In genomic region chr6:26552640-26553189, GRCh38 we compare ENCODE assay signal across 11 cellular contexts. TPM values are rescaled to one million over a fixed set of nuclear protein-coding genes. Genes with fewer than 3 reads are reported as not detected.
DNase-seq lines count a peak whose midpoint lies in the region; ATAC-seq and TF ChIP-seq lines count a peak whose summit lies in the region.
"Had no signal": no experiment of that assay in that cellular context is flagged by ENCODE, and none has a peak within 500 bp of the region (broad histone marks: within the 10 kb centered on the region; RNA-seq: fewer than 3 reads in every experiment).

No MANE protein-coding gene starts in this region.

- no peak for ATAC-seq in activated CD8-positive, alpha-beta memory T cell treated with anti-CD3 and anti-CD28 coated beads, Interleukin-2, amount 10 ng/mL, durations not matched to agents 7 days and 5 days
- ATAC-seq in left lung (no peak), GM19395 (IDR thresholded peaks at IDR 0.05; ENCODE audit: unreplicated experiment) (no peak)
- ATAC-seq in activated CD8-positive, alpha-beta T cell treated with anti-CD3 and anti-CD28 coated beads for 36 hours = no peak

- no peak overlapping the region for H3K4me3 Mint-ChIP-seq in activated CD8-positive, alpha-beta memory T cell treated with anti-CD3 and anti-CD28 coated beads, Interleukin-2, amount 10 ng/mL, durations not matched to agents 7 days and 5 days
- no peak overlapping the region for H3K4me3 Mint-ChIP-seq in activated CD8-positive, alpha-beta T cell treated with anti-CD3 and anti-CD28 coated beads for 36 hours
- H3K4me3 Mint-ChIP-seq: IgD-negative memory B cell had no signal

- H3K36me3 ChIP-seq in adipocyte (ENCODE audit: control insufficient read depth, insufficient read depth, low read length, severe bottlenecking) (no peaks in the 10 kb centered on the region), left lung (no peaks in the 10 kb centered on the region), urinary bladder (ENCODE audit: insufficient read depth) (no peaks in the 10 kb centered on the region)

- H3K36me3 Mint-ChIP-seq in activated CD8-positive, alpha-beta memory T cell treated with anti-CD3 and anti-CD28 coated beads, Interleukin-2, amount 10 ng/mL, durations not matched to agents 7 days and 5 days = no peaks in the 10 kb centered on the region
- H3K36me3 Mint-ChIP-seq in activated CD8-positive, alpha-beta T cell treated with anti-CD3 and anti-CD28 coated beads for 36 hours (ENCODE audit: low read depth) = no peaks in the 10 kb centered on the region
- H3K36me3 Mint-ChIP-seq: IgD-negative memory B cell had no signal

- H3K4me3 ChIP-seq in adipocyte (ENCODE audit: low read length) (peak overlapping the region; percentile 83), left lung (peak overlapping the region; percentile 41 to 48), urinary bladder (ENCODE audit: low read depth, low read length) (peak overlapping the region; percentile 31)

- H3K9ac ChIP-seq in adipocyte (ENCODE audit: low read length) = peak overlapping the region; percentile 77

- peak; percentile 30 for DNase-seq in activated CD8-positive, alpha-beta memory T cell treated with anti-CD3 and anti-CD28 coated beads, Interleukin-2, amount 10 ng/mL, durations not matched to agents 7 days and 5 days
- no peak for DNase-seq in activated CD8-positive, alpha-beta memory T cell treated with anti-CD3 and anti-CD28 coated beads, Interleukin-2, amount 50 U/mL, for 4 hours
- DNase-seq in adipocyte (ENCODE audit: low read depth) (peak; percentile 28), left lung (no peak), NCI-H1694 treated with DMSO at 0.1 percent for 48 hours (lab: John Stamatoyannopoulos, UW) (no peak)
- DNase-seq in activated CD8-positive, alpha-beta T cell treated with anti-CD3 and anti-CD28 coated beads for 36 hours = no peak

- intact Hi-C loops in left lung (cut with DNase I) = no loop called here
- intact Hi-C loops in activated CD8-positive, alpha-beta T cell treated with anti-CD3 and anti-CD28 coated beads for 36 hours (cut with micrococcal nuclease) = loop anchor here (2.0 to 5.0 kb wide), 3 partner anchors 16 to 240 kb away; no protein-coding TSS in a partner anchor

- H3K27ac ChIP-seq in left lung (no peak overlapping the region), urinary bladder (ENCODE audit: low read depth) (no peak overlapping the region)

- CTCF ChIA-PET in activated CD8-positive, alpha-beta memory T cell treated with anti-CD3 and anti-CD28 coated beads, Interleukin-2, amount 10 ng/mL, durations not matched to agents 7 days and 5 days (lab: Charles Lee) = interaction anchor here (1.0 to 8.6 kb wide), 7 partner anchors 14 to 282 kb away, joined by 3 to 60 read pairs (median 5); partner anchors contain the start of gene HMGN4
- CTCF ChIA-PET in activated CD8-positive, alpha-beta T cell treated with anti-CD3 and anti-CD28 coated beads for 36 hours (lab: Charles Lee) = interaction anchor here (2.1 to 5.5 kb wide), 4 partner anchors 11 to 43 kb away, joined by 7 to 22 read pairs (median 13); partner anchors contain the start of genes ABT1 and HMGN4

- TF ChIP-seq CTCF in left lung (IDR thresholded peaks at IDR 0.05) = no peak
- no peak for TF ChIP-seq CTCF in activated CD8-positive, alpha-beta T cell treated with anti-CD3 and anti-CD28 coated beads for 36 hours (IDR thresholded peaks at IDR 0.05)

- no peaks in the 10 kb centered on the region for H3K27me3 Mint-ChIP-seq in activated CD8-positive, alpha-beta memory T cell treated with anti-CD3 and anti-CD28 coated beads, Interleukin-2, amount 10 ng/mL, durations not matched to agents 7 days and 5 days
- no peaks in the 10 kb centered on the region for H3K27me3 Mint-ChIP-seq in activated CD8-positive, alpha-beta T cell treated with anti-CD3 and anti-CD28 coated beads for 36 hours
- H3K27me3 Mint-ChIP-seq: IgD-negative memory B cell had no signal

- H3K27me3 ChIP-seq in adipocyte (replicated peaks; ENCODE audit: control insufficient read depth, insufficient read depth, low read length) (no peaks in the 10 kb centered on the region), left lung (no peaks in the 10 kb centered on the region)

- peaks cover 30% of the 10 kb centered on the region for H3K4me1 Mint-ChIP-seq in activated CD8-positive, alpha-beta memory T cell treated with anti-CD3 and anti-CD28 coated beads, Interleukin-2, amount 10 ng/mL, durations not matched to agents 7 days and 5 days
- peaks cover 20% of the 10 kb centered on the region for H3K4me1 Mint-ChIP-seq in activated CD8-positive, alpha-beta T cell treated with anti-CD3 and anti-CD28 coated beads for 36 hours (ENCODE audit: low read depth)

- no peaks in the 10 kb centered on the region for H3K9me3 ChIP-seq in adipocyte (ENCODE audit: control insufficient read depth, low read length)
- H3K9me3 ChIP-seq in left lung = no peaks in the 10 kb centered on the region

- WGBS in urinary bladder = 50% methylated on average over 11 of the region's 11 CpGs

- H3K4me1 ChIP-seq in adipocyte (ENCODE audit: control insufficient read depth, insufficient read depth, low read length) (peaks cover 16% of the 10 kb centered on the region), left lung (peaks cover 0 to 34% of the 10 kb centered on the region in 2 donors), urinary bladder (ENCODE audit: insufficient read depth) (no peaks in the 10 kb centered on the region)

- H3K9me3 Mint-ChIP-seq in activated CD8-positive, alpha-beta memory T cell treated with anti-CD3 and anti-CD28 coated beads, Interleukin-2, amount 10 ng/mL, durations not matched to agents 7 days and 5 days (ENCODE audit: low read depth) = no peaks in the 10 kb centered on the region
- no peaks in the 10 kb centered on the region for H3K9me3 Mint-ChIP-seq in activated CD8-positive, alpha-beta T cell treated with anti-CD3 and anti-CD28 coated beads for 36 hours
- H3K9me3 Mint-ChIP-seq: IgD-negative memory B cell had no signal

- H3K27ac Mint-ChIP-seq in activated CD8-positive, alpha-beta memory T cell treated with anti-CD3 and anti-CD28 coated beads, Interleukin-2, amount 10 ng/mL, durations not matched to agents 7 days and 5 days = no peak overlapping the region
- H3K27ac Mint-ChIP-seq in activated CD8-positive, alpha-beta T cell treated with anti-CD3 and anti-CD28 coated beads for 36 hours = no peak overlapping the region
- H3K27ac Mint-ChIP-seq: IgD-negative memory B cell had no signal

- POLR2A ChIA-PET in activated CD8-positive, alpha-beta T cell treated with anti-CD3 and anti-CD28 coated beads for 36 hours (lab: Charles Lee) = interaction anchor here (1.6 to 3.2 kb wide), 4 partner anchors 15 to 230 kb away, joined by 3 to 18 read pairs (median 10); partner anchors contain the start of gene HMGN4

RNA-seq across cellular contexts. Expression of gene HMGN4, which starts 14.5 kb away (rescaled TPM):
- 10 to 100 TPM; 75.6 to 78.4 TPM for total RNA-seq in activated CD8-positive, alpha-beta memory T cell treated with anti-CD3 and anti-CD28 coated beads, Interleukin-2, amount 10 ng/mL, durations not matched to agents 7 days and 5 days
- total RNA-seq in left lung (10 to 100 TPM; 41.2 to 47.2 TPM), urinary bladder (71.5 TPM)
- polyA plus RNA-seq in urinary bladder = 90.7 TPM
- 10 to 100 TPM; 80.2 to 83.3 TPM for total RNA-seq in activated CD8-positive, alpha-beta T cell treated with anti-CD3 and anti-CD28 coated beads for 36 hours

RNA-seq across cellular contexts. Expression of gene ABT1, which starts 44.0 kb away (rescaled TPM):
- 10 to 100 TPM; 23.4 to 30.0 TPM for total RNA-seq in activated CD8-positive, alpha-beta memory T cell treated with anti-CD3 and anti-CD28 coated beads, Interleukin-2, amount 10 ng/mL, durations not matched to agents 7 days and 5 days
- total RNA-seq in left lung (10 to 100 TPM in 1 of 2 donors, 1 to 10 TPM in 1; 9.8 to 13.5 TPM), urinary bladder (12.3 TPM)
- 19.6 TPM for polyA plus RNA-seq in urinary bladder
- 10 to 100 TPM; 27.7 to 27.9 TPM for total RNA-seq in activated CD8-positive, alpha-beta T cell treated with anti-CD3 and anti-CD28 coated beads for 36 hours

RNA-seq across cellular contexts. Expression of gene BTN1A1, which starts 52.6 kb away (rescaled TPM):
- not detected for total RNA-seq in activated CD8-positive, alpha-beta memory T cell treated with anti-CD3 and anti-CD28 coated beads, Interleukin-2, amount 10 ng/mL, durations not matched to agents 7 days and 5 days
- total RNA-seq in left lung (not detected), urinary bladder (0.16 TPM)
- polyA plus RNA-seq in urinary bladder = not detected
- under 1 TPM in 1 of 2 experiments, not detected in 1; 0.11 TPM for total RNA-seq in activated CD8-positive, alpha-beta T cell treated with anti-CD3 and anti-CD28 coated beads for 36 hours
- total RNA-seq: mesenteric fat pad; T-helper 1 cell treated with Interleukin-12 subunit alpha and Interleukin-12 subunit beta and Interleukin-4 antibody, amounts not matched to agents 30 ng/mL and 1 ng/mL, for 36 hours had no signal

Comparison
In these comparisons a context has a peak if more than half of its experiments do, and no peak if none do; other contexts are left out.
1. DNase-seq: peak in activated CD8-positive, alpha-beta memory T cell treated with anti-CD3 and anti-CD28 coated beads, Interleukin-2, amount 10 ng/mL, durations not matched to agents 7 days and 5 days (single experiment) and adipocyte (single experiment); none in activated CD8-positive, alpha-beta memory T cell treated with anti-CD3 and anti-CD28 coated beads, Interleukin-2, amount 50 U/mL, for 4 hours (single experiment), left lung (0 of 2), NCI-H1694 treated with DMSO at 0.1 percent for 48 hours (single experiment) and activated CD8-positive, alpha-beta T cell treated with anti-CD3 and anti-CD28 coated beads for 36 hours (single experiment).
2. H3K4me3 ChIP-seq: peak in every context shown above with its lines; median percentile 83 in adipocyte; 44 in left lung; 31 in urinary bladder.